ENCODE assay signal across 9 cellular contexts in genomic region chr16:66510711-66511614, GRCh38. TPM values are rescaled to one million over a fixed set of nuclear protein-coding genes. Genes with fewer than 3 reads are reported as not detected.
DNase-seq lines count a peak whose midpoint lies in the region; TF ChIP-seq lines count a peak whose summit lies in the region.
"Had no signal": no experiment of that assay in that cellular context is flagged by ENCODE, and none has a peak within 500 bp of the region (broad histone marks: within the 10 kb centered on the region; RNA-seq: fewer than 3 reads in every experiment).

No MANE protein-coding gene starts in this region.

- H3K27ac Mint-ChIP-seq in glutamatergic neuron (ENCODE audit: unreplicated experiment): peak overlapping the region; percentile 98

- H3K23ac ChIP-seq in trophoblast cell (ENCODE audit: low read length): no peak overlapping the region

- peaks cover 15% of the 10 kb centered on the region for H3K27me3 Mint-ChIP-seq in glutamatergic neuron (ENCODE audit: unreplicated experiment)

- no peak overlapping the region for H4K12ac ChIP-seq in trophoblast cell (ENCODE audit: low read depth, low read length)

- H3K4me1 ChIP-seq in BLaER1 treated with 17β-estradiol and CSF1 and Interleukin-3, amounts not matched to agents 10 nM and 100 nM: peaks cover 40 to 72% (median 59%) of the 10 kb centered on the region in 10 experiments
- peaks cover 17% of the 10 kb centered on the region in 2 experiments for H3K4me1 ChIP-seq in trophoblast cell (ENCODE audit: control insufficient read depth in 1 of 2, insufficient read depth in 2 of 2, low read length in 2 of 2)

- H4K8ac ChIP-seq in trophoblast cell (ENCODE audit: low read depth, low read length): no peak overlapping the region

- no CpG with 5 or more reads among the region's 13 CpGs for WGBS in trophoblast cell (ENCODE audit: extremely low coverage, insufficient coverage, insufficient read length)

- H3K79me2 ChIP-seq in trophoblast cell (ENCODE audit: control insufficient read depth, insufficient read depth, low read length, poor library complexity): no peaks in the 10 kb centered on the region

- H2AK5ac ChIP-seq in trophoblast cell (ENCODE audit: low read length): no peak overlapping the region

- H3K79me1 ChIP-seq in trophoblast cell (ENCODE audit: low read length): peaks cover 6% of the 10 kb centered on the region

- no peak overlapping the region for H3K4me3 Mint-ChIP-seq in glutamatergic neuron (ENCODE audit: unreplicated experiment)

- H2BK5ac ChIP-seq in trophoblast cell (ENCODE audit: low read depth, low read length, poor library complexity): no peak overlapping the region

- H3K27ac ChIP-seq in BLaER1 treated with 17β-estradiol and CSF1 and Interleukin-3, amounts not matched to agents 10 nM and 100 nM: peak overlapping the region in 4 of 11 experiments; percentile 34 to 100 (median 63); a peak in 4 of 22 replicates
- no peak overlapping the region for H3K27ac ChIP-seq in trophoblast cell (ENCODE audit: low read depth, low read length)

- no peak overlapping the region for H2AFZ ChIP-seq in trophoblast cell (ENCODE audit: insufficient read depth, low read length, poor library complexity)

- H2BK120ac ChIP-seq in trophoblast cell (ENCODE audit: insufficient read depth, low read length, poor library complexity): peak overlapping the region; percentile 18

- no peak overlapping the region for H3K14ac ChIP-seq in trophoblast cell (ENCODE audit: low read length)

- peak overlapping the region in 9 of 11 experiments; percentile 6 to 83 (median 71); a peak in 15 of 22 replicates for H3K4me2 ChIP-seq in BLaER1 treated with 17β-estradiol and CSF1 and Interleukin-3, amounts not matched to agents 10 nM and 100 nM
- H3K4me2 ChIP-seq in trophoblast cell (ENCODE audit: low read length): no peak overlapping the region

- H4K91ac ChIP-seq in trophoblast cell (ENCODE audit: low read depth, low read length): peak overlapping the region; percentile 22

- H3K4me3 ChIP-seq in BLaER1 treated with 17β-estradiol and CSF1 and Interleukin-3, amounts not matched to agents 10 nM and 100 nM: no peak overlapping the region
- H3K4me3 ChIP-seq in trophoblast cell (ENCODE audit: low read depth, low read length): no peak overlapping the region

- no peaks in the 10 kb centered on the region for H4K20me1 ChIP-seq in BLaER1 treated with 17β-estradiol and CSF1 and Interleukin-3, amounts not matched to agents 10 nM and 100 nM

- no peak for TF ChIP-seq CTCF in glutamatergic neuron (IDR thresholded peaks at IDR 0.05; ENCODE audit: partially characterized antibody, unreplicated experiment)

- H3K36me3 Mint-ChIP-seq in glutamatergic neuron (ENCODE audit: unreplicated experiment): peaks cover 6% of the 10 kb centered on the region

- peaks cover 0 to 43% (median 0%) of the 10 kb centered on the region in 11 experiments; a peak in 9 of 22 replicates for H3K36me3 ChIP-seq in BLaER1 treated with 17β-estradiol and CSF1 and Interleukin-3, amounts not matched to agents 10 nM and 100 nM
- H3K36me3 ChIP-seq in trophoblast cell (ENCODE audit: control insufficient read depth in 1 of 2, insufficient read depth in 2 of 2, low read length in 2 of 2): no peaks in the 10 kb centered on the region

- no peak overlapping the region for H3K4ac ChIP-seq in trophoblast cell (ENCODE audit: low read depth, low read length)

- no peaks in the 10 kb centered on the region for H3K27me3 ChIP-seq in BLaER1 treated with 17β-estradiol and CSF1 and Interleukin-3, amounts not matched to agents 10 nM and 100 nM
- H3K27me3 ChIP-seq in trophoblast cell (ENCODE audit: insufficient read depth, low read length): no peaks in the 10 kb centered on the region

- no peak overlapping the region for H3K18ac ChIP-seq in trophoblast cell (ENCODE audit: low read length)

- peaks cover 25% of the 10 kb centered on the region for H3K4me1 Mint-ChIP-seq in glutamatergic neuron (ENCODE audit: low read depth, unreplicated experiment)

- H3K9me3 ChIP-seq in BLaER1 treated with 17β-estradiol and CSF1 and Interleukin-3, amounts not matched to agents 10 nM and 100 nM (replicated peaks in 1 of 11): no peaks in the 10 kb centered on the region
- H3K9me3 ChIP-seq in trophoblast cell (ENCODE audit: insufficient read depth, low read depth, low read length): peaks cover 2% of the 10 kb centered on the region

- peak; percentile 50 for DNase-seq in RPMI7951 (ENCODE audit: low read depth)
- no peak for DNase-seq in glutamatergic neuron
- no peak for DNase-seq in trophoblast cell
- no peak for DNase-seq in cerebellum (ENCODE audit: low spot score)
- DNase-seq in KBM-7: no peak
- DNase-seq in NCI-H1105 (lab: John Stamatoyannopoulos, UW): no peak
- no peak for DNase-seq in NOMO-1 treated with DMSO at 0.1 percent for 48 hours (lab: John Stamatoyannopoulos, UW; ENCODE audit: unreplicated experiment)
- DNase-seq: MM.1S had no signal

- peak overlapping the region in 3 of 11 experiments; percentile 4 to 35 (median 12); a peak in 2 of 22 replicates for H3K9ac ChIP-seq in BLaER1 treated with 17β-estradiol and CSF1 and Interleukin-3, amounts not matched to agents 10 nM and 100 nM
- no peak overlapping the region for H3K9ac ChIP-seq in trophoblast cell (ENCODE audit: low read length)

- in situ Hi-C loops in KBM-7 (cut with MboI; ENCODE audit: low pct_unique_long_range_greater_than_20kb, low sequenced_read_pairs): no loop called here

- H3K9me3 Mint-ChIP-seq in glutamatergic neuron (ENCODE audit: unreplicated experiment): peaks cover 10% of the 10 kb centered on the region

- peak overlapping the region; percentile 42 for H2BK12ac ChIP-seq in trophoblast cell (ENCODE audit: low read length)

RNA-seq across cellular contexts. Expression of gene TK2, which starts 39.0 kb away (rescaled TPM):
- total RNA-seq in RPMI7951 (2014; rRNA removed; shearing (Covaris generic)): 43.4 and 52.4 TPM in 2 replicates
- total RNA-seq in glutamatergic neuron (ENCODE audit: unreplicated experiment): 4.5 TPM
- polyA plus RNA-seq in trophoblast cell (2013): 3.4 and 3.7 TPM in 2 replicates
- 26.6 TPM for total RNA-seq in cerebellum

RNA-seq across cellular contexts. Expression of gene CKLF, which starts 41.4 kb away (rescaled TPM):
- 334 and 338 TPM in 2 replicates for total RNA-seq in RPMI7951 (2014; rRNA removed; shearing (Covaris generic))
- total RNA-seq in glutamatergic neuron (ENCODE audit: unreplicated experiment): 17.9 TPM
- 27.2 and 28.1 TPM in 2 replicates for polyA plus RNA-seq in trophoblast cell (2013)
- total RNA-seq in cerebellum: 45.0 TPM

RNA-seq across cellular contexts. Expression of gene CMTM1, which starts 55.3 kb away (rescaled TPM):
- total RNA-seq in RPMI7951 (2014; rRNA removed; shearing (Covaris generic)): 6.0 and 6.4 TPM in 2 replicates
- 5.0 TPM for total RNA-seq in glutamatergic neuron (ENCODE audit: unreplicated experiment)
- polyA plus RNA-seq in trophoblast cell (2013): 1.4 TPM in 2 replicates
- total RNA-seq in cerebellum: 7.6 TPM
